In genomic region chr6:143090314-143091044, GRCh38 we compare ENCODE assay signal across 26 cellular contexts.
"Had no signal": no experiment of that assay in that cellular context is flagged by ENCODE, and none has a peak within 500 bp of the region (broad histone marks: within the 10 kb centered on the region; RNA-seq: fewer than 3 reads in every experiment).

No MANE protein-coding gene starts in this region.

- H3K4me1 ChIP-seq: gastroesophageal sphincter, parathyroid adenoma, right atrium auricular region, testis, transverse colon had no signal

- H3K36me3 ChIP-seq: brain microvascular endothelial cell, right atrium auricular region, transverse colon had no signal

- H3K27me3 Mint-ChIP-seq: activated naive CD8-positive, alpha-beta T cell; naive B cell; T-cell had no signal

- H3K27ac ChIP-seq: brain microvascular endothelial cell, coronary artery, gastroesophageal sphincter, parathyroid adenoma, right atrium auricular region, testis, transverse colon, VCaP had no signal

- H3K27me3 ChIP-seq: brain microvascular endothelial cell, dorsolateral prefrontal cortex, gastroesophageal sphincter, right atrium auricular region, testis, transverse colon had no signal

- DNase-seq: activated CD8-positive, alpha-beta memory T cell treated with anti-CD3 and anti-CD28 coated beads, Interleukin-2, amount 50 U/mL, for 48 hours; activated naive CD4-positive, alpha-beta T cell; activated T-cell treated with anti-CD3 and anti-CD28 coated beads, Interleukin-2, amount 50 U/mL, for 4 hours; brain microvascular endothelial cell; dorsolateral prefrontal cortex; effector memory CD4-positive, alpha-beta T cell; erythroblast; head of caudate nucleus; hippocampal formation; left cardiac atrium; left ventricle myocardium superior; naive B cell; occipital lobe; stimulated activated CD4-positive, alpha-beta T cell treated with anti-CD3 and anti-CD28 coated beads, Interleukin-15, amount 100 ng/mL, for 24 hours; T-cell; testis; transverse colon had no signal

- H3K36me3 Mint-ChIP-seq: activated naive CD8-positive, alpha-beta T cell; mesothelial cell of epicardium had no signal

- ATAC-seq: gastroesophageal sphincter, left cardiac atrium, left ventricle myocardium superior had no signal

- H3K9me3 Mint-ChIP-seq: activated T-cell treated with anti-CD3 and anti-CD28 coated beads, Interleukin-2, amount 50 U/mL, for 4 hours; mesothelial cell of epicardium; T-cell; T-helper 2 cell treated with Interferon-gamma antibody and Interleukin-4, amounts not matched to agents 5 μg/mL and 100 μg/mL, for 36 hours had no signal

- H3K9me3 ChIP-seq: gastroesophageal sphincter, testis, transverse colon had no signal

- H3K4me3 ChIP-seq: coronary artery, gastroesophageal sphincter, right atrium auricular region, testis, transverse colon had no signal

- H3K4me3 Mint-ChIP-seq: activated naive CD8-positive, alpha-beta T cell; activated T-cell treated with anti-CD3 and anti-CD28 coated beads, Interleukin-2, amount 50 U/mL, for 4 hours; mesothelial cell of epicardium; naive B cell; neural crest cell; T-cell; T-helper 2 cell treated with Interferon-gamma antibody and Interleukin-4, amounts not matched to agents 5 μg/mL and 100 μg/mL, for 36 hours had no signal

- H3K27ac Mint-ChIP-seq: activated naive CD8-positive, alpha-beta T cell; mesothelial cell of epicardium; naive B cell; T-cell; T-helper 2 cell treated with Interferon-gamma antibody and Interleukin-4, amounts not matched to agents 5 μg/mL and 100 μg/mL, for 36 hours had no signal

- H3K4me1 Mint-ChIP-seq: mesothelial cell of epicardium had no signal
